8 cellular contexts compared by ENCODE assay signal in genomic region chr6:126570507-126570906, GRCh38.
"Had no signal": no experiment of that assay in that cellular context is flagged by ENCODE, and none has a peak within 500 bp of the region (broad histone marks: within the 10 kb centered on the region; RNA-seq: fewer than 3 reads in every experiment).

No MANE protein-coding gene starts in this region.

- DNase-seq: GDM1, GF-D8 had no signal

- FAIRE-seq: G401.6, GM12878, GM12891, GM12892, GM18507, GM19239 had no signal

- ATAC-seq: GM12878 had no signal

- H3K4me3 ChIP-seq: GM12878 had no signal
